1 cellular context compared by ENCODE assay signal in genomic region chr9:36486933-36487481, GRCh38.
TF ChIP-seq lines count a peak whose summit lies in the region.

No MANE protein-coding gene starts in this region.

TF ChIP-seq in HepG2, 621 proteins besides CTCF, POLR2A, EP300 and RAD21 (continued from another document and continues in another):
- TF ChIP-seq, protein P1, sequence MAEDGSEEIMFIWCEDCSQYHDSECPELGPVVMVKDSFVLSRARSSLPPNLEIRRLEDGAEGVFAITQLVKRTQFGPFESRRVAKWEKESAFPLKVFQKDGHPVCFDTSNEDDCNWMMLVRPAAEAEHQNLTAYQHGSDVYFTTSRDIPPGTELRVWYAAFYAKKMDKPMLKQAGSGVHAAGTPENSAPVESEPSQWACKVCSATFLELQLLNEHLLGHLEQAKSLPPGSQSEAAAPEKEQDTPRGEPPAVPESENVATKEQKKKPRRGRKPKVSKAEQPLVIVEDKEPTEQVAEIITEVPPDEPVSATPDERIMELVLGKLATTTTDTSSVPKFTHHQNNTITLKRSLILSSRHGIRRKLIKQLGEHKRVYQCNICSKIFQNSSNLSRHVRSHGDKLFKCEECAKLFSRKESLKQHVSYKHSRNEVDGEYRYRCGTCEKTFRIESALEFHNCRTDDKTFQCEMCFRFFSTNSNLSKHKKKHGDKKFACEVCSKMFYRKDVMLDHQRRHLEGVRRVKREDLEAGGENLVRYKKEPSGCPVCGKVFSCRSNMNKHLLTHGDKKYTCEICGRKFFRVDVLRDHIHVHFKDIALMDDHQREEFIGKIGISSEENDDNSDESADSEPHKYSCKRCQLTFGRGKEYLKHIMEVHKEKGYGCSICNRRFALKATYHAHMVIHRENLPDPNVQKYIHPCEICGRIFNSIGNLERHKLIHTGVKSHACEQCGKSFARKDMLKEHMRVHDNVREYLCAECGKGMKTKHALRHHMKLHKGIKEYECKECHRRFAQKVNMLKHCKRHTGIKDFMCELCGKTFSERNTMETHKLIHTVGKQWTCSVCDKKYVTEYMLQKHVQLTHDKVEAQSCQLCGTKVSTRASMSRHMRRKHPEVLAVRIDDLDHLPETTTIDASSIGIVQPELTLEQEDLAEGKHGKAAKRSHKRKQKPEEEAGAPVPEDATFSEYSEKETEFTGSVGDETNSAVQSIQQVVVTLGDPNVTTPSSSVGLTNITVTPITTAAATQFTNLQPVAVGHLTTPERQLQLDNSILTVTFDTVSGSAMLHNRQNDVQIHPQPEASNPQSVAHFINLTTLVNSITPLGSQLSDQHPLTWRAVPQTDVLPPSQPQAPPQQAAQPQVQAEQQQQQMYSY (CRISPR knock-in tag; IDR thresholded peaks at IDR 0.05), result no peak
- TF ChIP-seq ZFP1 (CRISPR knock-in tag; IDR thresholded peaks at IDR 0.05), result no peak
- no peak for TF ChIP-seq BHLHE40 (IDR thresholded peaks at IDR 0.05; ENCODE audit: low read length)
- no peak for TF ChIP-seq ZNF407 (CRISPR knock-in tag; IDR thresholded peaks at IDR 0.05; ENCODE audit: not compliant biosample characterization)
- TF ChIP-seq, protein P2, sequence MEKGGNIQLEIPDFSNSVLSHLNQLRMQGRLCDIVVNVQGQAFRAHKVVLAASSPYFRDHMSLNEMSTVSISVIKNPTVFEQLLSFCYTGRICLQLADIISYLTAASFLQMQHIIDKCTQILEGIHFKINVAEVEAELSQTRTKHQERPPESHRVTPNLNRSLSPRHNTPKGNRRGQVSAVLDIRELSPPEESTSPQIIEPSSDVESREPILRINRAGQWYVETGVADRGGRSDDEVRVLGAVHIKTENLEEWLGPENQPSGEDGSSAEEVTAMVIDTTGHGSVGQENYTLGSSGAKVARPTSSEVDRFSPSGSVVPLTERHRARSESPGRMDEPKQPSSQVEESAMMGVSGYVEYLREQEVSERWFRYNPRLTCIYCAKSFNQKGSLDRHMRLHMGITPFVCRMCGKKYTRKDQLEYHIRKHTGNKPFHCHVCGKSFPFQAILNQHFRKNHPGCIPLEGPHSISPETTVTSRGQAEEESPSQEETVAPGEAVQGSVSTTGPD (CRISPR knock-in tag; IDR thresholded peaks at IDR 0.05), result no peak
- no peak for TF ChIP-seq ATF1 (CRISPR knock-in tag; IDR thresholded peaks at IDR 0.05)
- TF ChIP-seq HBP1 (CRISPR knock-in tag; IDR thresholded peaks at IDR 0.05; ENCODE audit: low read depth), result no peak
- TF ChIP-seq MED13 (CRISPR knock-in tag; IDR thresholded peaks at IDR 0.05), result no peak
- TF ChIP-seq POLR2AphosphoS5 (IDR thresholded peaks at IDR 0.05; ENCODE audit: low read depth, low read length), result no peak
- TF ChIP-seq SKIL (CRISPR knock-in tag; IDR thresholded peaks at IDR 0.05; ENCODE audit: borderline replicate concordance), result no peak
- TF ChIP-seq NPAS2 (CRISPR knock-in tag; IDR thresholded peaks at IDR 0.05; ENCODE audit: borderline replicate concordance), result no peak
- TF ChIP-seq ZFX (CRISPR knock-in tag; IDR thresholded peaks at IDR 0.05; ENCODE audit: low read depth), result peak; percentile 44; the same call in 1 of the 2 replicates
- no peak for TF ChIP-seq AHR (CRISPR knock-in tag; IDR thresholded peaks at IDR 0.05)
- TF ChIP-seq ZFY (CRISPR knock-in tag; IDR thresholded peaks at IDR 0.05), result peak; percentile 53
- no peak for TF ChIP-seq ZNF44 (CRISPR knock-in tag; IDR thresholded peaks at IDR 0.05)
- TF ChIP-seq SRSF1 (optimal IDR thresholded peaks at IDR 0.05; ENCODE audit: low read depth, low read length), result no peak
- no peak for TF ChIP-seq MIER2 (CRISPR knock-in tag; IDR thresholded peaks at IDR 0.05)
- no peak for TF ChIP-seq ZNF451 (CRISPR knock-in tag; IDR thresholded peaks at IDR 0.05)
- TF ChIP-seq ISX (CRISPR knock-in tag; conservative IDR thresholded peaks at IDR 0.05), result no peak
- TF ChIP-seq ZNF589 (CRISPR knock-in tag; conservative IDR thresholded peaks at IDR 0.05), result no peak
- TF ChIP-seq TAF15 (IDR thresholded peaks at IDR 0.05; ENCODE audit: low read depth, low read length, poor library complexity, severe bottlenecking), result no peak
- TF ChIP-seq ZNF124 (CRISPR knock-in tag; IDR thresholded peaks at IDR 0.05), result no peak
- no peak for TF ChIP-seq TBX2 (CRISPR knock-in tag; IDR thresholded peaks at IDR 0.05; ENCODE audit: borderline replicate concordance)
- TF ChIP-seq TGIF2 (CRISPR knock-in tag; IDR thresholded peaks at IDR 0.05), result no peak
- TF ChIP-seq, protein P3, sequence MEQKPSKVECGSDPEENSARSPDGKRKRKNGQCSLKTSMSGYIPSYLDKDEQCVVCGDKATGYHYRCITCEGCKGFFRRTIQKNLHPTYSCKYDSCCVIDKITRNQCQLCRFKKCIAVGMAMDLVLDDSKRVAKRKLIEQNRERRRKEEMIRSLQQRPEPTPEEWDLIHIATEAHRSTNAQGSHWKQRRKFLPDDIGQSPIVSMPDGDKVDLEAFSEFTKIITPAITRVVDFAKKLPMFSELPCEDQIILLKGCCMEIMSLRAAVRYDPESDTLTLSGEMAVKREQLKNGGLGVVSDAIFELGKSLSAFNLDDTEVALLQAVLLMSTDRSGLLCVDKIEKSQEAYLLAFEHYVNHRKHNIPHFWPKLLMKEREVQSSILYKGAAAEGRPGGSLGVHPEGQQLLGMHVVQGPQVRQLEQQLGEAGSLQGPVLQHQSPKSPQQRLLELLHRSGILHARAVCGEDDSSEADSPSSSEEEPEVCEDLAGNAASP (CRISPR knock-in tag; IDR thresholded peaks at IDR 0.05; ENCODE audit: borderline replicate concordance), result no peak
- TF ChIP-seq ZNF557 (CRISPR knock-in tag; IDR thresholded peaks at IDR 0.05), result no peak
- no peak for TF ChIP-seq ZNF281 (CRISPR knock-in tag; IDR thresholded peaks at IDR 0.05; ENCODE audit: borderline replicate concordance)
- no peak for TF ChIP-seq ZNF737 (CRISPR knock-in tag; IDR thresholded peaks at IDR 0.05; ENCODE audit: borderline replicate concordance)
- no peak for TF ChIP-seq RELA (CRISPR knock-in tag; IDR thresholded peaks at IDR 0.05)
- no peak for TF ChIP-seq ZNF501 (CRISPR knock-in tag; IDR thresholded peaks at IDR 0.05)
- TF ChIP-seq RXRB (CRISPR knock-in tag; IDR thresholded peaks at IDR 0.05; ENCODE audit: borderline replicate concordance), result no peak
- TF ChIP-seq SIN3B (IDR thresholded peaks at IDR 0.05; ENCODE audit: low read length), result no peak
- no peak for TF ChIP-seq ZNF740 (CRISPR knock-in tag; IDR thresholded peaks at IDR 0.05)
- peak; percentile 67; the same call in 1 of the 2 replicates for TF ChIP-seq TMF1 (CRISPR knock-in tag; IDR thresholded peaks at IDR 0.05; ENCODE audit: low read depth)
- TF ChIP-seq GTF2F1 (IDR thresholded peaks at IDR 0.05; ENCODE audit: low read length), result no peak
- no peak for TF ChIP-seq ZNF24 (IDR thresholded peaks at IDR 0.05)
- no peak; the same call in 2 of the 3 replicates for TF ChIP-seq MXI1 (IDR thresholded peaks at IDR 0.05; ENCODE audit: borderline replicate concordance, low read depth, low read length)
- peak; percentile 74 for TF ChIP-seq PHF8 (CRISPR knock-in tag; IDR thresholded peaks at IDR 0.05)
- no peak for TF ChIP-seq HNRNPUL1 (IDR thresholded peaks at IDR 0.05; ENCODE audit: low read depth, low read length)
- no peak for TF ChIP-seq CHD4 (IDR thresholded peaks at IDR 0.05; ENCODE audit: borderline replicate concordance, low read length)
- TF ChIP-seq ZNF607 (CRISPR knock-in tag; IDR thresholded peaks at IDR 0.05; ENCODE audit: borderline replicate concordance), result no peak
- no peak for TF ChIP-seq SMARCE1 (IDR thresholded peaks at IDR 0.05; ENCODE audit: borderline replicate concordance)
- TF ChIP-seq NFRKB (IDR thresholded peaks at IDR 0.05), result no peak
- TF ChIP-seq IKZF1 (IDR thresholded peaks at IDR 0.05), result no peak
- TF ChIP-seq ZNF839 (CRISPR knock-in tag; IDR thresholded peaks at IDR 0.05; ENCODE audit: borderline replicate concordance), result no peak
